In the genomic region with DNA sequence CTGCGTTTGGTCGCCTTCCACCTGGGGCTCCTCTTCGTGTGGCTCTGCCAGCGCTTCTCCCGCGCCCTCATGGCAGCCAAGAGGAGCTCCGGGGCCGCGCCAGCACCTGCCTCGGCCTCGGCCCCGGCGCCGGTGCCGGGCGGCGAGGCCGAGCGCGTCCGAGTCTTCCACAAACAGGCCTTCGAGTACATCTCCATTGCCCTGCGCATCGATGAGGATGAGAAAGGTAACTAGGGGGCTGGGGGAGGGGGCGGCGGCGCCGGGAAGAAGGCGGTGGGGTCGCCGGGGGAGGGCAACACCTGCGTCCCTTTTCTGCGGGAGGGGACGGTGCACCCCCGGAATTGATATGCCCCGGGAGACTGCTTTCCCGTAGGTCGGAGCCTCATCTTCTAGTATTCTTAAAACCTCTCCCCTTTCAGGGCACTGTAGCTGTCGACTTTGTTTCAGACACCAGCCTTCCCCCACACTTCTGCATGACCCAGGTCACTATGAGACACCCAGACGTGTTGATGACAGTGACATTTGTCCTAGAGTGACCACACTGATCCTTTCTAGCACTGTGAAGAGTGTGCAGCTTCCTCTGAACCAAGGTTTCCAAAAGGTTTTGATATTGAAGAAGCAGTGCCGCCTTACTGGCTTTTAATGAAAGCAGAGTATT, we compare ENCODE assay signal across 8 cellular contexts. TPM values are rescaled to one million over a fixed set of nuclear protein-coding genes. Genes with fewer than 3 reads are reported as not detected.
A peak's percentile ranks its signal among the peaks of the same experiment; 100 is the strongest.
DNase-seq lines count a peak whose midpoint lies in the region; ATAC-seq and TF ChIP-seq lines count a peak whose summit lies in the region.

No MANE protein-coding gene starts in this region.

- H3K9me3 Mint-ChIP-seq in activated naive CD4-positive, alpha-beta T cell treated with anti-CD3 and anti-CD28 coated beads, Interleukin-2, amount 10 ng/mL, durations not matched to agents 7 days and 5 days = no peaks in the 10 kb centered on the region

- H3K4me1 Mint-ChIP-seq in activated naive CD4-positive, alpha-beta T cell treated with anti-CD3 and anti-CD28 coated beads, Interleukin-2, amount 10 ng/mL, durations not matched to agents 7 days and 5 days = peaks cover 30% of the 10 kb centered on the region

- H3K4me3 ChIP-seq in choroid plexus epithelial cell (ENCODE audit: low read depth, low read length) = peak overlapping the region; percentile 88
- peak overlapping the region; percentile 94 for H3K4me3 ChIP-seq in thoracic aorta

- H3K36me3 Mint-ChIP-seq in activated naive CD4-positive, alpha-beta T cell treated with anti-CD3 and anti-CD28 coated beads, Interleukin-2, amount 10 ng/mL, durations not matched to agents 7 days and 5 days = peaks cover 7% of the 10 kb centered on the region

- no peaks in the 10 kb centered on the region for H3K36me3 ChIP-seq in thoracic aorta

- peaks cover 9 to 15% of the 10 kb centered on the region in 2 donors for H3K4me1 ChIP-seq in thoracic aorta (ENCODE audit: control insufficient read depth in 1 of 2, low read depth in 2 of 2)

- peak; percentile 1 for ATAC-seq in HG03025 (IDR thresholded peaks at IDR 0.05; ENCODE audit: low FRiP score, unreplicated experiment)
- ATAC-seq in thoracic aorta (ENCODE audit: insufficient number of reproducible peaks, low FRiP score, low read depth) = no peak
- no peak for ATAC-seq in GM18520 (IDR thresholded peaks at IDR 0.05; ENCODE audit: unreplicated experiment)

- peaks cover 19% of the 10 kb centered on the region for H3K27me3 Mint-ChIP-seq in activated naive CD4-positive, alpha-beta T cell treated with anti-CD3 and anti-CD28 coated beads, Interleukin-2, amount 10 ng/mL, durations not matched to agents 7 days and 5 days

- CTCF ChIA-PET in activated naive CD4-positive, alpha-beta T cell treated with anti-CD3 and anti-CD28 coated beads, Interleukin-2, amount 10 ng/mL, durations not matched to agents 7 days and 5 days (lab: Charles Lee) = interaction anchor here (1.4 kb wide), 1 partner anchor 24 kb away, joined by 6 read pairs; the partner anchor contains the start of gene DPY30
- CTCF ChIA-PET in RWPE1 (lab: Yijun Ruan, JAX) = interaction anchor here (0.7 kb wide), 1 partner anchor 8 kb away, joined by 3 read pairs; no protein-coding TSS in a partner anchor

- no peaks in the 10 kb centered on the region for H3K27me3 ChIP-seq in thoracic aorta (replicated peaks; ENCODE audit: insufficient read depth)

- TF ChIP-seq CTCF in RWPE1 (conservative IDR thresholded peaks at IDR 0.05; ENCODE audit: low read depth) (no peak), choroid plexus epithelial cell (conservative IDR thresholded peaks at IDR 0.05; ENCODE audit: low read depth, low read length) (no peak), thoracic aorta (IDR thresholded peaks at IDR 0.05) (no peak)

- H3K9me3 ChIP-seq in thoracic aorta = no peaks in the 10 kb centered on the region

- H3K4me3 Mint-ChIP-seq in activated naive CD4-positive, alpha-beta T cell treated with anti-CD3 and anti-CD28 coated beads, Interleukin-2, amount 10 ng/mL, durations not matched to agents 7 days and 5 days = peak overlapping the region; percentile 89

- H3K27ac ChIP-seq in RWPE1 (peak overlapping the region; percentile 94), thoracic aorta (peak overlapping the region; percentile 90 to 95)

- POLR2A ChIA-PET in RWPE1 (lab: Yijun Ruan, JAX; ENCODE audit: low non-redundant PET) = interaction anchor here (0.6 to 2.6 kb wide), 3 partner anchors 16 to 26 kb away, joined by 3 to 14 read pairs (median 6); partner anchors contain the start of gene DPY30

- H3K27ac Mint-ChIP-seq in activated naive CD4-positive, alpha-beta T cell treated with anti-CD3 and anti-CD28 coated beads, Interleukin-2, amount 10 ng/mL, durations not matched to agents 7 days and 5 days = peak overlapping the region; percentile 96

- DNase-seq in activated naive CD4-positive, alpha-beta T cell treated with anti-CD3 and anti-CD28 coated beads, Interleukin-2, amount 10 ng/mL, durations not matched to agents 7 days and 5 days = no peak
- no peak for DNase-seq in activated naive CD4-positive, alpha-beta T cell (lab: John Stamatoyannopoulos, UW)
- peak; percentile 21 for DNase-seq in RWPE1 (ENCODE audit: low spot score)
- DNase-seq in choroid plexus epithelial cell (ENCODE audit: low read depth) = peak; percentile 4
- DNase-seq in lung microvascular endothelial cell (ENCODE audit: low read depth in 2 of 2) = peak; percentile 11 to 15
- no peak for DNase-seq in thoracic aorta (ENCODE audit: low spot score)

RNA-seq across cellular contexts. Expression of gene SPAST, which starts 0.8 kb away (rescaled TPM):
- total RNA-seq in lung microvascular endothelial cell = 22.2 and 26.8 TPM in 2 replicates
- 10 to 100 TPM in 1 of 2 donors, 1 to 10 TPM in 1; 8.5 to 13.6 TPM for total RNA-seq in thoracic aorta

RNA-seq across cellular contexts. Expression of gene DPY30, which starts 24.5 kb away (rescaled TPM):
- total RNA-seq in lung microvascular endothelial cell (48.6 and 51.2 TPM in 2 replicates), thoracic aorta (10 to 100 TPM; 22.3 to 30.7 TPM)

RNA-seq across cellular contexts. Expression of gene MEMO1, which starts 53.3 kb away (rescaled TPM):
- total RNA-seq in lung microvascular endothelial cell (29.4 and 30.6 TPM in 2 replicates), thoracic aorta (10 to 100 TPM; 25.3 to 27.2 TPM)

Comparison
In these comparisons a context has a peak if more than half of its experiments do, and no peak if none do; other contexts are left out.
1. DNase-seq: peak in RWPE1 (single experiment), choroid plexus epithelial cell (single experiment) and lung microvascular endothelial cell (2 of 2); none in activated naive CD4-positive, alpha-beta T cell treated with anti-CD3 and anti-CD28 coated beads, Interleukin-2, amount 10 ng/mL, durations not matched to agents 7 days and 5 days (single experiment), activated naive CD4-positive, alpha-beta T cell (0 of 4) and thoracic aorta (single experiment).